In genomic region chr10:76723781-76724336, GRCh38 we compare ENCODE assay signal across 22 cellular contexts.
"Had no signal": no experiment of that assay in that cellular context is flagged by ENCODE, and none has a peak within 500 bp of the region (broad histone marks: within the 10 kb centered on the region; RNA-seq: fewer than 3 reads in every experiment).

No MANE protein-coding gene starts in this region.

- H3K9ac ChIP-seq: parathyroid adenoma had no signal

- H3K27me3 ChIP-seq: brain microvascular endothelial cell, gastrocnemius medialis, neutrophil, suprapubic skin, transverse colon had no signal

- H3K4me1 ChIP-seq: gastrocnemius medialis, parathyroid adenoma, suprapubic skin, transverse colon had no signal

- H2AFZ ChIP-seq: parathyroid adenoma had no signal

- H3K4me3 ChIP-seq: coronary artery, gastrocnemius medialis, heart left ventricle, smooth muscle cell, suprapubic skin, transverse colon had no signal

- DNase-seq: activated CD4-positive, alpha-beta T cell treated with anti-CD3 and anti-CD28 coated beads, Interleukin-2, amount 10 ng/mL, durations not matched to agents 7 days and 5 days; activated CD8-positive, alpha-beta memory T cell treated with anti-CD3 and anti-CD28 coated beads, Interleukin-2, amount 50 U/mL, for 4 hours; activated CD8-positive, alpha-beta T cell treated with anti-CD3 and anti-CD28 coated beads, Interleukin-2, amount 10 ng/mL, durations not matched to agents 7 days and 5 days; activated naive CD4-positive, alpha-beta T cell treated with anti-CD3 and anti-CD28 coated beads, Interleukin-2, amount 10 ng/mL, durations not matched to agents 7 days and 5 days; activated naive CD8-positive, alpha-beta T cell treated with anti-CD3 and anti-CD28 coated beads, Interleukin-2, amount 50 U/mL, for 24 hours; activated T-cell treated with anti-CD3 and anti-CD28 coated beads, Interleukin-2, amount 50 U/mL, for 4 hours; anterior cingulate cortex; brain microvascular endothelial cell; central memory CD4-positive, alpha-beta T cell; gastrocnemius medialis; heart left ventricle; mesenchymal stem cell; naive thymus-derived CD8-positive, alpha-beta T cell; stimulated activated CD4-positive, alpha-beta T cell treated with anti-CD3 and anti-CD28 coated beads, Interleukin-4, amount 100 ng/mL, for 1 hour; stimulated activated naive CD8-positive, alpha-beta T cell treated with anti-CD3 and anti-CD28 coated beads, Interleukin-15, amount 100 ng/mL, for 72 hours; T-helper 9 cell; transverse colon had no signal

- H3K79me2 ChIP-seq: parathyroid adenoma had no signal

- H3K36me3 ChIP-seq: brain microvascular endothelial cell, gastrocnemius medialis, heart left ventricle, neutrophil, suprapubic skin, transverse colon had no signal

- H3K4me2 ChIP-seq: smooth muscle cell had no signal

- H3K9me3 ChIP-seq: gastrocnemius medialis, heart left ventricle, neutrophil, suprapubic skin, transverse colon had no signal

- H3K27ac ChIP-seq: brain microvascular endothelial cell, coronary artery, gastrocnemius medialis, heart left ventricle, neutrophil, parathyroid adenoma, suprapubic skin, transverse colon had no signal
